Comparison of ENCODE assay signal across 22 cellular contexts in the genomic region with DNA sequence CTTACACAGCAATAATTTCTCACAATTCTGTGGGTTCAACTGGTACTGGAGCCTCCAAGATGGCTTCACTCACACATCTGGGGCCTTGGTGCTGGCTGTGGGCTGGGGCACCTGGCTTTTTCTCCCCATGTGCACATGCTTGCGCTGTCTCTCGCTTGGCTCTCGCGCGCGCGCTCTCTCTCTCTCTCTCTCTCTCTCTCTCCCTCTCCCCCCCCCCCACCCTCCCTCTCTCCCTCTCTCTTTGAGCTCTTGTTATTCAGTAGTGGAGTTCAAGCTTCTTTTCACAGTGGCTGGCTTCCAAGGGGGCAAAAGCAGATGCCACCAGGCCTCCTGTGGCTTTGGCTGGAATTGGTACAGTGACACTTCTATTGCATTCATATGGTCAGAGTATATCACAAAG. TPM values are rescaled to one million over a fixed set of nuclear protein-coding genes. Genes with fewer than 3 reads are reported as not detected.
"Had no signal": no experiment of that assay in that cellular context is flagged by ENCODE, and none has a peak within 500 bp of the region (broad histone marks: within the 10 kb centered on the region; RNA-seq: fewer than 3 reads in every experiment).

No MANE protein-coding gene starts in this region.

- H3K9me3 ChIP-seq: colonic mucosa, esophagus squamous epithelium, lower lobe of right lung, ovary, sigmoid colon, stomach, testis, upper lobe of right lung had no signal

- H3K27ac ChIP-seq: colonic mucosa, esophagus squamous epithelium, lower lobe of right lung, ovary, sigmoid colon, stomach, testis, upper lobe of right lung had no signal

- H3K4me1 ChIP-seq: colonic mucosa, lower lobe of right lung, sigmoid colon, testis, upper lobe of right lung had no signal

- DNase-seq: activated CD4-positive, alpha-beta T cell treated with anti-CD3 and anti-CD28 coated beads for 1 hour; activated CD4-positive, alpha-beta T cell treated with anti-CD3 and anti-CD28 coated beads, Interleukin-2, amount 50 U/mL, for 4 hours; activated T-cell treated with anti-CD3 and anti-CD28 coated beads for 4 hours; colonic mucosa; esophagus squamous epithelium; hippocampal formation; immature natural killer cell; left colon; lower lobe of right lung; naive B cell; ovary; sigmoid colon; stimulated activated CD4-positive, alpha-beta T cell treated with anti-CD3 and anti-CD28 coated beads, Interleukin-1b, Interleukin-23, amount 100 ng/mL, for 48 hours; stomach; SW 1271; T-helper 9 cell; testis; upper lobe of right lung had no signal

- H3K36me3 ChIP-seq: colonic mucosa, ovary had no signal

- H3K27ac Mint-ChIP-seq: activated naive CD4-positive, alpha-beta T cell treated with anti-CD3 and anti-CD28 coated beads, Interleukin-2, amount 50 U/mL, for 24 hours; activated T-helper 17 cell treated with anti-CD3 and anti-CD28 coated beads, Interleukin-2, amount 50 U/mL, for 72 hours had no signal

- FAIRE-seq: endothelial cell of umbilical vein had no signal

- H3K9me3 Mint-ChIP-seq: activated naive CD4-positive, alpha-beta T cell treated with anti-CD3 and anti-CD28 coated beads, Interleukin-2, amount 50 U/mL, for 24 hours; activated T-helper 17 cell treated with anti-CD3 and anti-CD28 coated beads, Interleukin-2, amount 50 U/mL, for 72 hours; immature natural killer cell; naive B cell had no signal

- H3K27me3 Mint-ChIP-seq: activated naive CD4-positive, alpha-beta T cell treated with anti-CD3 and anti-CD28 coated beads, Interleukin-2, amount 50 U/mL, for 24 hours; activated T-helper 17 cell treated with anti-CD3 and anti-CD28 coated beads, Interleukin-2, amount 50 U/mL, for 72 hours; naive B cell had no signal

- H3K27me3 ChIP-seq: colonic mucosa, esophagus squamous epithelium, ovary, sigmoid colon, stomach, testis, upper lobe of right lung had no signal

- H3K4me3 Mint-ChIP-seq: activated naive CD4-positive, alpha-beta T cell treated with anti-CD3 and anti-CD28 coated beads, Interleukin-2, amount 50 U/mL, for 24 hours; activated T-helper 17 cell treated with anti-CD3 and anti-CD28 coated beads, Interleukin-2, amount 50 U/mL, for 72 hours; immature natural killer cell; naive B cell had no signal

- H3K4me3 ChIP-seq: colonic mucosa, esophagus squamous epithelium, lower lobe of right lung, ovary, sigmoid colon, stomach, testis, upper lobe of right lung had no signal

RNA-seq across cellular contexts. Expression of gene PRPH2, which starts 34.3 kb away (rescaled TPM):
- total RNA-seq: activated T-helper 17 cell treated with anti-CD3 and anti-CD28 coated beads, Interleukin-2, amount 50 U/mL, for 72 hours; mononuclear cell had no signal
